ENCODE assay signal across 1 cellular context in genomic region chr3:111548060-111548459, GRCh38.
TF ChIP-seq lines count a peak whose summit lies in the region.

No MANE protein-coding gene starts in this region.

TF ChIP-seq in GM12878, 131 proteins besides CTCF, POLR2A, EP300 and RAD21:
- TF ChIP-seq, protein P1, sequence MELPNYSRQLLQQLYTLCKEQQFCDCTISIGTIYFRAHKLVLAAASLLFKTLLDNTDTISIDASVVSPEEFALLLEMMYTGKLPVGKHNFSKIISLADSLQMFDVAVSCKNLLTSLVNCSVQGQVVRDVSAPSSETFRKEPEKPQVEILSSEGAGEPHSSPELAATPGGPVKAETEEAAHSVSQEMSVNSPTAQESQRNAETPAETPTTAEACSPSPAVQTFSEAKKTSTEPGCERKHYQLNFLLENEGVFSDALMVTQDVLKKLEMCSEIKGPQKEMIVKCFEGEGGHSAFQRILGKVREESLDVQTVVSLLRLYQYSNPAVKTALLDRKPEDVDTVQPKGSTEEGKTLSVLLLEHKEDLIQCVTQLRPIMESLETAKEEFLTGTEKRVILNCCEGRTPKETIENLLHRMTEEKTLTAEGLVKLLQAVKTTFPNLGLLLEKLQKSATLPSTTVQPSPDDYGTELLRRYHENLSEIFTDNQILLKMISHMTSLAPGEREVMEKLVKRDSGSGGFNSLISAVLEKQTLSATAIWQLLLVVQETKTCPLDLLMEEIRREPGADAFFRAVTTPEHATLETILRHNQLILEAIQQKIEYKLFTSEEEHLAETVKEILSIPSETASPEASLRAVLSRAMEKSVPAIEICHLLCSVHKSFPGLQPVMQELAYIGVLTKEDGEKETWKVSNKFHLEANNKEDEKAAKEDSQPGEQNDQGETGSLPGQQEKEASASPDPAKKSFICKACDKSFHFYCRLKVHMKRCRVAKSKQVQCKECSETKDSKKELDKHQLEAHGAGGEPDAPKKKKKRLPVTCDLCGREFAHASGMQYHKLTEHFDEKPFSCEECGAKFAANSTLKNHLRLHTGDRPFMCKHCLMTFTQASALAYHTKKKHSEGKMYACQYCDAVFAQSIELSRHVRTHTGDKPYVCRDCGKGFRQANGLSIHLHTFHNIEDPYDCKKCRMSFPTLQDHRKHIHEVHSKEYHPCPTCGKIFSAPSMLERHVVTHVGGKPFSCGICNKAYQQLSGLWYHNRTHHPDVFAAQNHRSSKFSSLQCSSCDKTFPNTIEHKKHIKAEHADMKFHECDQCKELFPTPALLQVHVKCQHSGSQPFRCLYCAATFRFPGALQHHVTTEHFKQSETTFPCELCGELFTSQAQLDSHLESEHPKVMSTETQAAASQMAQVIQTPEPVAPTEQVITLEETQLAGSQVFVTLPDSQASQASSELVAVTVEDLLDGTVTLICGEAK (IDR thresholded peaks at IDR 0.05; ENCODE audit: borderline replicate concordance): no peak
- no peak for TF ChIP-seq SUZ12 (IDR thresholded peaks at IDR 0.05; ENCODE audit: unreplicated experiment)
- TF ChIP-seq GABPA (IDR thresholded peaks at IDR 0.05; ENCODE audit: low read depth): no peak
- peak; percentile 41 for TF ChIP-seq MEF2B (IDR thresholded peaks at IDR 0.05; ENCODE audit: partially characterized antibody, poor library complexity, severe bottlenecking)
- no peak; the same call in none of the 2 replicates for TF ChIP-seq JUNB (IDR thresholded peaks at IDR 0.05)
- peak; percentile 18; the same call in 1 of the 2 replicates for TF ChIP-seq SPI1 (IDR thresholded peaks at IDR 0.05; ENCODE audit: borderline replicate concordance, insufficient read depth, low read depth, low read length)
- no peak for TF ChIP-seq TCF3 (IDR thresholded peaks at IDR 0.05; ENCODE audit: borderline replicate concordance, insufficient read depth, low read depth, low read length)
- no peak for TF ChIP-seq RB1 (IDR thresholded peaks at IDR 0.05; ENCODE audit: borderline replicate concordance)
- TF ChIP-seq BHLHE40 (IDR thresholded peaks at IDR 0.05; ENCODE audit: borderline replicate concordance in 1 of 2, low read depth in 2 of 2, low read length in 1 of 2): no peak
- TF ChIP-seq, protein P2, sequence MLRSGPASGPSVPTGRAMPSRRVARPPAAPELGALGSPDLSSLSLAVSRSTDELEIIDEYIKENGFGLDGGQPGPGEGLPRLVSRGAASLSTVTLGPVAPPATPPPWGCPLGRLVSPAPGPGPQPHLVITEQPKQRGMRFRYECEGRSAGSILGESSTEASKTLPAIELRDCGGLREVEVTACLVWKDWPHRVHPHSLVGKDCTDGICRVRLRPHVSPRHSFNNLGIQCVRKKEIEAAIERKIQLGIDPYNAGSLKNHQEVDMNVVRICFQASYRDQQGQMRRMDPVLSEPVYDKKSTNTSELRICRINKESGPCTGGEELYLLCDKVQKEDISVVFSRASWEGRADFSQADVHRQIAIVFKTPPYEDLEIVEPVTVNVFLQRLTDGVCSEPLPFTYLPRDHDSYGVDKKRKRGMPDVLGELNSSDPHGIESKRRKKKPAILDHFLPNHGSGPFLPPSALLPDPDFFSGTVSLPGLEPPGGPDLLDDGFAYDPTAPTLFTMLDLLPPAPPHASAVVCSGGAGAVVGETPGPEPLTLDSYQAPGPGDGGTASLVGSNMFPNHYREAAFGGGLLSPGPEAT (IDR thresholded peaks at IDR 0.05; ENCODE audit: low read depth): 0 out of 2 replicates have a peak, but pooled peaks have one; percentile 35
- TF ChIP-seq BMI1 (IDR thresholded peaks at IDR 0.05; ENCODE audit: borderline replicate concordance): no peak
- TF ChIP-seq KAT2A (conservative IDR thresholded peaks at IDR 0.05; ENCODE audit: control insufficient read depth, low read depth, low read length): no peak
- TF ChIP-seq TBL1XR1 (IDR thresholded peaks at IDR 0.05; ENCODE audit: low read depth, low read length): 0 out of 2 replicates have a peak, but pooled peaks have one; percentile 33
